ENCODE assay signal across 1 cellular context in the genomic region with DNA sequence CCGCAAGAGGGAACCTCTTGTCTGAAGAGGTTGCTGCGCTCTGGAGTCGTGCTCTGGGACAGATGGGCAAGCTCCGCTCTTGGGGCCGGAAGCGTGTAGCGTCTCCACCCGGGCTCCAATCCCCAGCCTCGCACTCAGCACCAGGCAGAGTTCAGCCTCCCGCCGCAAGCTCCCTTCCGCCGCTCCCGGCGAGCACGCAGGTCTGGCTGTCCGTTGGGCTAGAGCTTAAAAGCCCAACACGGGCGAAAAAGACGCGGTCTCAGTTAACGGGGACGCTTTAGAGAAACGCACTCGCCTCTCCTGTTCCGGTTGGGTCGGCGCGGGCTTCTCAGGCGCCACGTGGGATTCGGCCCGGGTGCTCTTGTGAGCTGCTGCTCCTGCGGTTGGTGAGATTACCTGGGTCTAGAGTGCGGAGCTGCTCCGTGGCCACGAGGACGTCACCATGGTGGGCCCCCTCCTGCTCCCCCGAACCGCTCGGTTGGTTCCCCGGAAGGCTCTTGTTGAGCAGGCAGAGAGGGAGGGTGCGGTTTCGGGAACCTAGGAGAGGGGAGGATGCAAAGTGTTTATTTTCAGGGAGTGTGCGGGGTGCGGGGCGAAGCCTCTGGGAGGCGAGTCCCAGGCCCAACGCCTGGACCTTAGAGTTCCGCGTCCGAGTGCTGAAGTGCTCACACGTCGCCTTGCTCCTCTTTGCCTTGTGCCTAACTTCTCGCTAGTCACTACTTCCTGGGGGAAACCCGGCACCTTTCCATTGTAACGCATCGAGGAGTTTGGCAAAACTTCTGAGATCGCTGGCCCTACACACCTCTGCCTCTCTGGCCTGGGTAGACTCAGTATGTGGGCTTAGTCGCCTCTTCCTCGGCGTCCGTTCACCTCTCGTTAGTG.
TF ChIP-seq lines count a peak whose summit lies in the region.

A gene (plus strand): TSS at position 331 of the 882 bp plus-strand sequence. CDS start 112 bp downstream, at position 443.

TF ChIP-seq in GM12878, 131 proteins besides CTCF, POLR2A, EP300 and RAD21 (continued from another document):
- TF ChIP-seq TCF3 (IDR thresholded peaks at IDR 0.05; ENCODE audit: borderline replicate concordance, insufficient read depth, low read depth, low read length) (peak; percentile 59; the same call in 1 of the 2 replicates), TCF7 (IDR thresholded peaks at IDR 0.05; ENCODE audit: borderline replicate concordance) (0 out of 2 replicates have a peak, but pooled peaks have one; percentile 58), RB1 (IDR thresholded peaks at IDR 0.05; ENCODE audit: borderline replicate concordance) (peak; percentile 92; the same call in 1 of the 2 replicates), IKZF2 (IDR thresholded peaks at IDR 0.05) (peak; percentile 57 to 64; a peak in 3 of 4 replicates)
- TF ChIP-seq, protein P1, sequence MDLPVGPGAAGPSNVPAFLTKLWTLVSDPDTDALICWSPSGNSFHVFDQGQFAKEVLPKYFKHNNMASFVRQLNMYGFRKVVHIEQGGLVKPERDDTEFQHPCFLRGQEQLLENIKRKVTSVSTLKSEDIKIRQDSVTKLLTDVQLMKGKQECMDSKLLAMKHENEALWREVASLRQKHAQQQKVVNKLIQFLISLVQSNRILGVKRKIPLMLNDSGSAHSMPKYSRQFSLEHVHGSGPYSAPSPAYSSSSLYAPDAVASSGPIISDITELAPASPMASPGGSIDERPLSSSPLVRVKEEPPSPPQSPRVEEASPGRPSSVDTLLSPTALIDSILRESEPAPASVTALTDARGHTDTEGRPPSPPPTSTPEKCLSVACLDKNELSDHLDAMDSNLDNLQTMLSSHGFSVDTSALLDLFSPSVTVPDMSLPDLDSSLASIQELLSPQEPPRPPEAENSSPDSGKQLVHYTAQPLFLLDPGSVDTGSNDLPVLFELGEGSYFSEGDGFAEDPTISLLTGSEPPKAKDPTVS (IDR thresholded peaks at IDR 0.05; ENCODE audit: low read depth, low read length): no peak
